8 cellular contexts compared by ENCODE assay signal in the genomic region with DNA sequence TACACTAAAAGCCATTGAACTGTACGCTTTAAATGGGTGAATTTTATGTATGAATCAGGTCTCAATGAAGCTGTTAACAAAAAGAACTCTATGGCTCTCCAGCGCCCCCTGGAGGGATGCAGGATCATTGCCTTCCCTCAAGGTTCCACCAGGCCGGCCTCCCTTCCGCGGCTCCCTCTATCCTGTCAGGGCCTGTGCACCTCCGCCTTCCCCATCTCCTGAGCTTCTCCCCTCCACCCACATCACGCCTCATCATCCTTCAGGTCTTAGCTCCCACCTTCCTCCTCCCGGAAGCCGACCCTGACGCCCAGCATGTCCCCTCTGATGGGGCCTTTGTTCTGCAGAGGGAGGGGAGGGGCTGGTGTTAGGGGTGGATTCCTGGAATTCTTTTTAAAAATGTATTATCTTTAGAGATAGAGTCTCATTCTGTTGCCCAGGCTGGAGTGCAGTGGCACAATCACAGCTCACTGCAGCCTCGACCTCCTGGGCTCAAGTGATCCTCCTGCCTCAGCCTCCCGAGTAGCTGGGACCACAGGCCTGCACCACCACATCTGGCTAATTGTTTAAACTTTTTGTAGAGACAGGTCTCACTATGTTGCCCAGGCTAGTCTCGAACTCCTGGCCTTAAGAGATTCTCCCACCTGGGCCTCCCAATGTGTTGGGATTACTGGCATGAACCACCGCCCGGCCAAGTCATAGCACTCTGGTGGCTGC. TPM values are rescaled to one million over a fixed set of nuclear protein-coding genes. Genes with fewer than 3 reads are reported as not detected.
DNase-seq lines count a peak whose midpoint lies in the region; ATAC-seq and TF ChIP-seq lines count a peak whose summit lies in the region.

No MANE protein-coding gene starts in this region.

- H3K27ac Mint-ChIP-seq in activated T-helper 17 cell treated with anti-CD3 and anti-CD28 coated beads, Interleukin-2, amount 50 U/mL, for 72 hours: no peak overlapping the region

- H3K27me3 Mint-ChIP-seq in activated T-helper 17 cell treated with anti-CD3 and anti-CD28 coated beads, Interleukin-2, amount 50 U/mL, for 72 hours: peaks cover 3% of the 10 kb centered on the region

- H3K4me1 ChIP-seq in thoracic aorta (ENCODE audit: control insufficient read depth in 1 of 2, low read depth in 2 of 2): no peaks in the 10 kb centered on the region

- no peaks in the 10 kb centered on the region for H3K36me3 ChIP-seq in thoracic aorta

- CTCF ChIA-PET in RWPE1 (lab: Yijun Ruan, JAX): interaction anchor here (0.5 to 1.6 kb wide), 20 partner anchors 10 to 776 kb away, joined by 3 to 11 read pairs (median 3); no protein-coding TSS in a partner anchor

- H3K4me3 ChIP-seq in thoracic aorta: no peak overlapping the region

- no peaks in the 10 kb centered on the region for H3K27me3 ChIP-seq in thoracic aorta (replicated peaks; ENCODE audit: insufficient read depth)

- TF ChIP-seq CTCF in RWPE1 (conservative IDR thresholded peaks at IDR 0.05; ENCODE audit: low read depth) (peak; percentile 84), omental fat pad (IDR thresholded peaks at IDR 0.05) (peak in 2 of 3 donors; percentile 33 to 35), thoracic aorta (IDR thresholded peaks at IDR 0.05) (peak; percentile 87)

- ATAC-seq in activated T-helper 17 cell treated with anti-CD3 and anti-CD28 coated beads, Interleukin-2, amount 50 U/mL, for 72 hours (replicated peaks): peak; percentile 84
- ATAC-seq in omental fat pad (ENCODE audit: low FRiP score) (peak; percentile 84), thoracic aorta (ENCODE audit: insufficient number of reproducible peaks, low FRiP score, low read depth) (no peak), HG03354 (IDR thresholded peaks at IDR 0.05; ENCODE audit: poor library complexity, severe bottlenecking, unreplicated experiment) (no peak)

- H3K27ac ChIP-seq in RWPE1 (no peak overlapping the region), thoracic aorta (no peak overlapping the region)

- no peaks in the 10 kb centered on the region for H3K9me3 ChIP-seq in thoracic aorta

- POLR2A ChIA-PET in RWPE1 (lab: Yijun Ruan, JAX; ENCODE audit: low non-redundant PET): no interaction called here

- peak; percentile 83 for DNase-seq in DMS 273 (lab: John Stamatoyannopoulos, UW; ENCODE audit: unreplicated experiment)
- peak; percentile 64 for DNase-seq in HuH-7 (ENCODE audit: low spot score)
- peak; percentile 57 for DNase-seq in RWPE1 (ENCODE audit: low spot score)
- peak; percentile 51 for DNase-seq in foreskin melanocyte
- peak; percentile 51 for DNase-seq in omental fat pad (ENCODE audit: low spot score)
- no peak for DNase-seq in thoracic aorta (ENCODE audit: low spot score)

- no peaks in the 10 kb centered on the region for H3K9me3 Mint-ChIP-seq in activated T-helper 17 cell treated with anti-CD3 and anti-CD28 coated beads, Interleukin-2, amount 50 U/mL, for 72 hours

- no peak overlapping the region for H3K4me3 Mint-ChIP-seq in activated T-helper 17 cell treated with anti-CD3 and anti-CD28 coated beads, Interleukin-2, amount 50 U/mL, for 72 hours

- no peaks in the 10 kb centered on the region for H3K36me3 Mint-ChIP-seq in activated T-helper 17 cell treated with anti-CD3 and anti-CD28 coated beads, Interleukin-2, amount 50 U/mL, for 72 hours (ENCODE audit: low read depth)

- no peaks in the 10 kb centered on the region for H3K4me1 Mint-ChIP-seq in activated T-helper 17 cell treated with anti-CD3 and anti-CD28 coated beads, Interleukin-2, amount 50 U/mL, for 72 hours

RNA-seq across cellular contexts. Expression of a gene that starts 27.7 kb away (rescaled TPM):
- under 1 TPM in 1 of 2 donors, not detected in 1; 0.39 TPM for total RNA-seq in activated T-helper 17 cell treated with anti-CD3 and anti-CD28 coated beads, Interleukin-2, amount 50 U/mL, for 72 hours
- total RNA-seq in omental fat pad (10 to 100 TPM in 2 of 4 donors, 1 to 10 TPM in 2; 7.3 to 17.2 (median 11.6) TPM), thoracic aorta (10 to 100 TPM in 1 of 2 donors, 1 to 10 TPM in 1; 6.4 to 11.5 TPM)

RNA-seq across cellular contexts. Expression of a gene that starts 42.6 kb away (rescaled TPM):
- total RNA-seq in activated T-helper 17 cell treated with anti-CD3 and anti-CD28 coated beads, Interleukin-2, amount 50 U/mL, for 72 hours: 10 to 100 TPM; 16.2 to 19.4 TPM
- 10 to 100 TPM in 3 of 4 donors, 1 to 10 TPM in 1; 9.5 to 22.2 (median 14.7) TPM for total RNA-seq in omental fat pad
- 10 to 100 TPM; 20.4 to 21.3 TPM for total RNA-seq in thoracic aorta

RNA-seq across cellular contexts. Expression of a gene that starts 59.7 kb away (rescaled TPM):
- under 1 TPM; 0.13 to 0.19 TPM for total RNA-seq in activated T-helper 17 cell treated with anti-CD3 and anti-CD28 coated beads, Interleukin-2, amount 50 U/mL, for 72 hours
- total RNA-seq in omental fat pad (10 to 100 TPM in 3 of 4 donors, 1 to 10 TPM in 1; 5.4 to 16.9 (median 12.9) TPM), thoracic aorta (10 to 100 TPM; 10.3 to 25.7 TPM)

Comparison
In these comparisons a context has a peak if more than half of its experiments do, and no peak if none do; other contexts are left out.
1. CTCF ChIP-seq: peak in every context shown above with its lines; median percentile 87 in thoracic aorta; 84 in RWPE1; 34 in omental fat pad.
2. ATAC-seq: peak in activated T-helper 17 cell treated with anti-CD3 and anti-CD28 coated beads, Interleukin-2, amount 50 U/mL, for 72 hours (single experiment) and omental fat pad (single experiment); none in thoracic aorta (single experiment) and HG03354 (single experiment).
3. RNA of a gene that starts 27.7 kb away (total RNA-seq): 7.3 to 17.2 TPM in omental fat pad and 6.4 to 11.5 TPM in thoracic aorta; 0.39 TPM in activated T-helper 17 cell treated with anti-CD3 and anti-CD28 coated beads, Interleukin-2, amount 50 U/mL, for 72 hours; every median in the first group is over 4 times any median in the second.
4. RNA of a gene that starts 59.7 kb away (total RNA-seq): 10.3 to 25.7 TPM in thoracic aorta and 5.4 to 16.9 TPM in omental fat pad; 0.13 to 0.19 TPM in activated T-helper 17 cell treated with anti-CD3 and anti-CD28 coated beads, Interleukin-2, amount 50 U/mL, for 72 hours; every median in the first group is over 4 times any median in the second.